ENCODE assay signal across 8 cellular contexts in genomic region chr1:11479375-11479979, GRCh38. TPM values are rescaled to one million over a fixed set of nuclear protein-coding genes. Genes with fewer than 3 reads are reported as not detected.
DNase-seq lines count a peak whose midpoint lies in the region; ATAC-seq and TF ChIP-seq lines count a peak whose summit lies in the region.

No MANE protein-coding gene starts in this region.

- no peaks in the 10 kb centered on the region for H3K9me3 ChIP-seq in ectodermal cell (ENCODE audit: control insufficient read depth, low read length)
- no peaks in the 10 kb centered on the region for H3K9me3 ChIP-seq in ovary

- peaks cover 77% of the 10 kb centered on the region for H3K27me3 Mint-ChIP-seq in Calu3 (ENCODE audit: unreplicated experiment)

- H3K4me1 Mint-ChIP-seq in Calu3 (ENCODE audit: low read depth, unreplicated experiment): no peaks in the 10 kb centered on the region

- no peak for TF ChIP-seq POLR2A in ovary (IDR thresholded peaks at IDR 0.05)

- H3K4me3 ChIP-seq in ectodermal cell (ENCODE audit: insufficient read depth, low read depth, low read length): peak overlapping the region; percentile 70
- H3K4me3 ChIP-seq in ovary: peak overlapping the region; percentile 18

- H3K27ac ChIP-seq in ectodermal cell (ENCODE audit: insufficient read depth, low read depth, low read length, poor library complexity, severe bottlenecking) (peak overlapping the region; percentile 98), ovary (no peak overlapping the region)

- DNase-seq in Calu3: no peak
- DNase-seq in NCI-H748 (lab: John Stamatoyannopoulos, UW; ENCODE audit: unreplicated experiment): peak; percentile 48
- no peak for DNase-seq in ovary
- no peak for DNase-seq in posterior vena cava (ENCODE audit: low spot score)
- no peak for DNase-seq in HUDEP-2 (lab: John Stamatoyannopoulos, UW; ENCODE audit: unreplicated experiment in 76 of 76)
- DNase-seq in NCI-H2227 (lab: John Stamatoyannopoulos, UW; ENCODE audit: unreplicated experiment): no peak

- peaks cover 43% of the 10 kb centered on the region for H3K27me3 ChIP-seq in ectodermal cell (ENCODE audit: control insufficient read depth, insufficient read depth, low read length, poor library complexity, severe bottlenecking)
- no peaks in the 10 kb centered on the region for H3K27me3 ChIP-seq in ovary

- ATAC-seq in GM18502 (IDR thresholded peaks at IDR 0.05; ENCODE audit: poor library complexity, unreplicated experiment): no peak

- intact Hi-C loops in Calu3 (cut with micrococcal nuclease; ENCODE audit: unreplicated experiment) (no loop called here), ovary (cut with DNase I) (no loop called here), posterior vena cava (cut with DNase I) (no loop called here)

- H3K36me3 ChIP-seq in ectodermal cell (ENCODE audit: control insufficient read depth, insufficient read depth, low read length) (no peaks in the 10 kb centered on the region), ovary (no peaks in the 10 kb centered on the region)

- TF ChIP-seq CTCF in Calu3 (IDR thresholded peaks at IDR 0.05; ENCODE audit: unreplicated experiment) (no peak), ovary (IDR thresholded peaks at IDR 0.05) (no peak)

- no peak for TF ChIP-seq EP300 in ovary (IDR thresholded peaks at IDR 0.05)

- peaks cover 15% of the 10 kb centered on the region for H3K4me1 ChIP-seq in ectodermal cell (ENCODE audit: control insufficient read depth, insufficient read depth, low read length)
- H3K4me1 ChIP-seq in ovary (ENCODE audit: insufficient read depth): no peaks in the 10 kb centered on the region

- H3K27ac Mint-ChIP-seq in Calu3 (ENCODE audit: unreplicated experiment): no peak overlapping the region

- H3K36me3 Mint-ChIP-seq in Calu3 (ENCODE audit: insufficient read depth, unreplicated experiment): peaks cover 5% of the 10 kb centered on the region

- peak overlapping the region; percentile 60 for H3K4me3 Mint-ChIP-seq in Calu3 (ENCODE audit: low read depth, unreplicated experiment)

- 0 to 1% methylated on average over 48 to 52 of the region's 52 CpGs for WGBS in ectodermal cell, 2 experiments
- 1% methylated on average over 36 to 52 of the region's 52 CpGs for WGBS in ovary, 3 donors

- BruUV-seq in Calu3 (replicated peaks; lab: Mats Ljungman, UMichigan): TSS peak; percentile 65

- CTCF ChIA-PET in Calu3 (lab: Charles Lee): no interaction called here

- no peaks in the 10 kb centered on the region for H3K9me3 Mint-ChIP-seq in Calu3 (ENCODE audit: low read depth, unreplicated experiment)

RNA-seq across cellular contexts. Expression of gene DISP3, which starts 0.5 kb away (rescaled TPM):
- total RNA-seq in Calu3 (2022) (0.86 and 1.3 TPM in 2 replicates), ovary (under 1 TPM in 3 of 7 donors, not detected in 4; 0.18 to 0.36 (median 0.28) TPM), posterior vena cava (not detected)
- polyA plus RNA-seq in ectodermal cell (2013, experiment 1 of 4): 6.0 TPM
- 5.0 TPM for polyA plus RNA-seq in ectodermal cell (2013, experiment 2 of 4)
- 7.4 TPM for polyA plus RNA-seq in ectodermal cell (2013, experiment 3 of 4)
- 7.9 TPM for polyA plus RNA-seq in ectodermal cell (2013, experiment 4 of 4)
- polyA plus RNA-seq in ovary: under 1 TPM in 1 of 2 donors, not detected in 1; 0.08 TPM
